ENCODE assay signal across 19 cellular contexts in genomic region chr1:77048615-77049005, GRCh38.
"Had no signal": no experiment of that assay in that cellular context is flagged by ENCODE, and none has a peak within 500 bp of the region (broad histone marks: within the 10 kb centered on the region; RNA-seq: fewer than 3 reads in every experiment).

No MANE protein-coding gene starts in this region.

- H3K27me3 ChIP-seq: breast epithelium, neutrophil, ovary, right atrium auricular region, spleen, upper lobe of left lung had no signal

- DNase-seq: activated CD8-positive, alpha-beta memory T cell treated with anti-CD3 and anti-CD28 coated beads, Interleukin-2, amount 50 U/mL, for 4 hours; activated naive CD4-positive, alpha-beta T cell treated with anti-CD3 and anti-CD28 coated beads for 36 hours; activated naive CD8-positive, alpha-beta T cell treated with anti-CD3 and anti-CD28 coated beads, Interleukin-2, amount 10 ng/mL, durations not matched to agents 7 days and 5 days; activated T-cell treated with anti-CD3 and anti-CD28 coated beads, Interleukin-2, amount 50 U/mL, for 4 hours; amniotic stem cell; cortex of kidney; heart left ventricle; midbrain; ovary; psoas muscle; spleen; stimulated activated CD4-positive, alpha-beta T cell treated with anti-CD3 and anti-CD28 coated beads, Interleukin-4, amount 100 ng/mL, for 24 hours; stimulated activated naive CD4-positive, alpha-beta T cell treated with Interleukin-2 at 50 U/mL for 16 hours; upper lobe of left lung had no signal

- H3K4me1 ChIP-seq: breast epithelium, heart left ventricle, psoas muscle, right atrium auricular region, spleen had no signal

- H3K9me3 ChIP-seq: breast epithelium, heart left ventricle, neutrophil, ovary, psoas muscle, right atrium auricular region, spleen, thoracic aorta, upper lobe of left lung had no signal

- H3K4me3 ChIP-seq: breast epithelium, heart left ventricle, ovary, psoas muscle, right atrium auricular region, spleen, thoracic aorta, upper lobe of left lung had no signal

- H3K36me3 ChIP-seq: breast epithelium, heart left ventricle, neutrophil, ovary, right atrium auricular region, spleen, thoracic aorta, upper lobe of left lung had no signal

- ATAC-seq: activated T-cell treated with anti-CD3 and anti-CD28 coated beads, Interleukin-2, amount 50 U/mL, for 4 hours; heart left ventricle; psoas muscle had no signal

- H3K27ac ChIP-seq: breast epithelium, epithelial cell of prostate, heart left ventricle, neutrophil, ovary, psoas muscle, right atrium auricular region, spleen, thoracic aorta, upper lobe of left lung had no signal
